ENCODE assay signal across 1 cellular context in genomic region chr14:95273041-95273978, GRCh38.
TF ChIP-seq lines count a peak whose summit lies in the region.

No MANE protein-coding gene starts in this region.

TF ChIP-seq in HepG2, 621 proteins besides CTCF, POLR2A, EP300 and RAD21 (continued from another document):
- TF ChIP-seq ZNF12 (CRISPR knock-in tag; IDR thresholded peaks at IDR 0.05) (0 out of 2 replicates have a peak, but pooled peaks have one; percentile 52), DMAP1 (CRISPR knock-in tag; IDR thresholded peaks at IDR 0.05) (no peak), HDAC1 (CRISPR knock-in tag; IDR thresholded peaks at IDR 0.05) (peak; percentile 82), DPF2 (CRISPR knock-in tag; IDR thresholded peaks at IDR 0.05; ENCODE audit: borderline replicate concordance, low read depth) (peak; percentile 88), MED1 (CRISPR knock-in tag; IDR thresholded peaks at IDR 0.05) (peak; percentile 81), SKIL (CRISPR knock-in tag; IDR thresholded peaks at IDR 0.05; ENCODE audit: borderline replicate concordance) (peak; percentile 88), MEIS1 (CRISPR knock-in tag; IDR thresholded peaks at IDR 0.05; ENCODE audit: borderline replicate concordance) (no peak; the same call in 1 of the 2 replicates), ZNF232 (CRISPR knock-in tag; IDR thresholded peaks at IDR 0.05; ENCODE audit: borderline replicate concordance) (0 out of 2 replicates have a peak, but pooled peaks have one; percentile 61), RARA (CRISPR knock-in tag; IDR thresholded peaks at IDR 0.05) (peak; percentile 88), ZNF646 (CRISPR knock-in tag; IDR thresholded peaks at IDR 0.05) (no peak), SP5 (CRISPR knock-in tag; IDR thresholded peaks at IDR 0.05; ENCODE audit: borderline replicate concordance, low read depth) (peak; percentile 71), TCF7 (IDR thresholded peaks at IDR 0.05; ENCODE audit: low read depth) (peak; percentile 34; the same call in 1 of the 2 replicates), ZNF446 (CRISPR knock-in tag; IDR thresholded peaks at IDR 0.05) (no peak), ZNF670 (CRISPR knock-in tag; IDR thresholded peaks at IDR 0.05; ENCODE audit: borderline replicate concordance) (peak; percentile 27; the same call in 1 of the 2 replicates), ZNF451 (CRISPR knock-in tag; IDR thresholded peaks at IDR 0.05) (no peak), ETV5 (CRISPR knock-in tag; IDR thresholded peaks at IDR 0.05; ENCODE audit: borderline replicate concordance) (peak; percentile 62; the same call in 1 of the 2 replicates), ARID5B (CRISPR knock-in tag; IDR thresholded peaks at IDR 0.05) (peak; percentile 84)
